In genomic region chr11:79229047-79229446, GRCh38 we compare ENCODE assay signal across 24 cellular contexts.
"Had no signal": no experiment of that assay in that cellular context is flagged by ENCODE, and none has a peak within 500 bp of the region (broad histone marks: within the 10 kb centered on the region; RNA-seq: fewer than 3 reads in every experiment).

No MANE protein-coding gene starts in this region.

- ATAC-seq: left colon; left lung; lower lobe of right lung; natural killer cell; right lobe of liver; stimulated activated memory B cell treated with anti-CD40 and anti-IgM and Interleukin-4, amounts not matched to agents 10 μg/mL and 1 μg/mL and 100 μg/mL, for 72 hours; stimulated activated naive CD8-positive, alpha-beta T cell treated with anti-CD3 and anti-CD28 coated beads, Interleukin-15, amount 100 ng/mL, for 72 hours had no signal

- H3K36me3 ChIP-seq: left lung, lower lobe of right lung, ovary, right atrium auricular region, right lobe of liver, tibial nerve, uterus had no signal

- H3K27me3 ChIP-seq: left lung, ovary, right atrium auricular region, right lobe of liver, tibial nerve, uterus had no signal

- DNase-seq: hypothalamus; immature natural killer cell; kidney; left colon; left lung; lower lobe of right lung; mesendoderm; naive B cell; natural killer cell; ovary; right lobe of liver; stimulated activated CD4-positive, alpha-beta T cell treated with anti-CD3 and anti-CD28 coated beads, Interleukin-1b, Interleukin-23, amount 100 ng/mL, for 48 hours; stimulated activated CD4-positive, alpha-beta T cell treated with anti-CD3 and anti-CD28 coated beads, Interleukin-2, amount 100 ng/mL, for 48 hours; stimulated activated CD4-positive, alpha-beta T cell treated with anti-CD3 and anti-CD28 coated beads, Interleukin-4, amount 100 ng/mL, for 4 hours; stimulated activated CD8-positive, alpha-beta memory T cell treated with anti-CD3 and anti-CD28 coated beads, Interleukin-4, amount 100 ng/mL, for 48 hours; stimulated activated naive CD4-positive, alpha-beta T cell treated with Interleukin-2 at 50 U/mL for 16 hours; stimulated activated naive CD8-positive, alpha-beta T cell treated with anti-CD3 and anti-CD28 coated beads, Interleukin-15, amount 100 ng/mL, for 72 hours; substantia nigra; uterus had no signal

- FAIRE-seq: islet of Langerhans, kidney had no signal

- H3K4me3 ChIP-seq: left lung, lower lobe of right lung, ovary, right atrium auricular region, right lobe of liver, smooth muscle cell, tibial nerve, uterus had no signal
